In the genomic region with DNA sequence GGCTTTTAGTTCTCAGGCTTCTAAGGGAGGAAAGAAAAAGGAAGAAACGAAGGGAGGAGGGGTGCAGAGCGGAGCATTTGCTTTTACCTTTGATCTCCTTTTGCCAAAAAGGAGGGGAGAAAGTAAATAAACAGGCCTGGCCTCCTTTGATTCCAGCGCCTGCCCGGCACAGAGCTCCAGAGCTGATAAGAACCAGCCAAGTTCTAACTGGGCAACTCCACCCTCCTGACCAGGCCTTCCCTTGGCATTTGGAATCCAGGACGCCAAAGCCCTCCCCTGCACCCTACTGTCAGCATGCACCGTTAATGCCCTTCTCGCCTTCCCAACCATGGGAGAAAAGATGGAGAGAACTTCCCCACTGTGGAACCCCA, we compare ENCODE assay signal across 19 cellular contexts.
DNase-seq lines count a peak whose midpoint lies in the region; ATAC-seq and TF ChIP-seq lines count a peak whose summit lies in the region.
"Had no signal": no experiment of that assay in that cellular context is flagged by ENCODE, and none has a peak within 500 bp of the region (broad histone marks: within the 10 kb centered on the region; RNA-seq: fewer than 3 reads in every experiment).

No MANE protein-coding gene starts in this region.

- in situ Hi-C loops in mammary epithelial cell (cut with MboI; ENCODE audit: low sequenced_read_pairs in 2 of 2), result no loop called here

- H3K27ac ChIP-seq in coronary artery (peak overlapping the region; percentile 84 to 95), right lobe of liver (peak overlapping the region; percentile 43 to 87 (median 82)), stomach (peak overlapping the region; percentile 52 to 84 (median 73)), mammary epithelial cell (ENCODE audit: insufficient read depth, low read depth, low read length) (no peak overlapping the region)
- H3K27ac ChIP-seq: SJSA1 had no signal

- H3K4me3 ChIP-seq in coronary artery, result no peak overlapping the region
- H3K4me3 ChIP-seq in right lobe of liver, result no peak overlapping the region
- no peak overlapping the region for H3K4me3 ChIP-seq in stomach
- H3K4me3 ChIP-seq in mammary epithelial cell (replicated peaks in 1 of 3; ENCODE audit: insufficient read depth in 1 of 3, low read depth in 2 of 3, low read length in 3 of 3), result no peak overlapping the region
- H3K4me3 ChIP-seq: SJSA1 had no signal

- peaks cover 0 to 48% (median 22%) of the 10 kb centered on the region in 4 donors for H3K4me1 ChIP-seq in right lobe of liver
- peaks cover 36 to 73% (median 49%) of the 10 kb centered on the region in 4 donors for H3K4me1 ChIP-seq in stomach
- H3K4me1 ChIP-seq in mammary epithelial cell (ENCODE audit: insufficient read depth, low read length), result peaks cover 5% of the 10 kb centered on the region
- H3K4me1 ChIP-seq: SJSA1 had no signal

- H3K36me3 ChIP-seq in right lobe of liver (no peaks in the 10 kb centered on the region), stomach (no peaks in the 10 kb centered on the region), mammary epithelial cell (ENCODE audit: insufficient read depth, low read length) (no peaks in the 10 kb centered on the region)
- H3K36me3 ChIP-seq: SJSA1 had no signal

- intact Hi-C loops in right lobe of liver (cut with DNase I), result no loop called here
- intact Hi-C loops in stomach (cut with DNase I; ENCODE audit: low total_unique reads), result no loop called here
- intact Hi-C loops in mammary epithelial cell (cut with micrococcal nuclease), result no loop called here

- CTCF ChIA-PET in mammary epithelial cell (lab: Charles Lee; ENCODE audit: low non-redundant PET), result no interaction called here

- no peaks in the 10 kb centered on the region for H4K20me1 ChIP-seq in mammary epithelial cell (ENCODE audit: insufficient read depth, low read length)

- H3K9me3 ChIP-seq in right lobe of liver, result no peaks in the 10 kb centered on the region
- no peaks in the 10 kb centered on the region for H3K9me3 ChIP-seq in stomach
- no peaks in the 10 kb centered on the region for H3K9me3 ChIP-seq in mammary epithelial cell (replicated peaks; ENCODE audit: insufficient read depth, low read length)
- H3K9me3 ChIP-seq: SJSA1 had no signal

- no TSS peak for BruUV-seq in mammary epithelial cell (replicated peaks; lab: Mats Ljungman, UMichigan)

- TF ChIP-seq CTCF in coronary artery (IDR thresholded peaks at IDR 0.05) (no peak), right lobe of liver (IDR thresholded peaks at IDR 0.05) (peak in 1 of 4 donors; percentile 5), stomach (IDR thresholded peaks at IDR 0.05) (no peak), mammary epithelial cell (conservative IDR thresholded peaks at IDR 0.05 in 1 of 2, IDR thresholded peaks at IDR 0.05 in 1 of 2; ENCODE audit: extremely low read depth in 1 of 2, insufficient read depth in 1 of 2, low read depth in 1 of 2, low read length in 2 of 2) (no peak)

- DNase-seq in HT-29 (ENCODE audit: low spot score), result peak; percentile 76
- no peak for DNase-seq in coronary artery (ENCODE audit: low spot score)
- DNase-seq in right lobe of liver, result peak; percentile 73 to 94 (median 90)
- DNase-seq in stomach, result peak; percentile 86
- DNase-seq in mammary epithelial cell, result no peak
- DNase-seq in NCI-H1092 (lab: John Stamatoyannopoulos, UW), result no peak
- DNase-seq in occipital lobe (lab: John Stamatoyannopoulos, UW), result no peak
- DNase-seq: activated CD4-positive, alpha-beta T cell treated with anti-CD3 and anti-CD28 coated beads for 48 hours; activated CD8-positive, alpha-beta memory T cell treated with anti-CD3 and anti-CD28 coated beads, Interleukin-2, amount 50 U/mL, for 4 hours; activated effector memory CD4-positive, alpha-beta T cell treated with anti-CD3 and anti-CD28 coated beads, Interleukin-2, amount 50 U/mL, for 16 hours; amniotic stem cell; head of caudate nucleus; KBM-7; NCI-H2107; nucleus accumbens; stimulated activated CD4-positive, alpha-beta T cell treated with anti-CD3 and anti-CD28 coated beads, Interleukin-2, amount 100 ng/mL, for 24 hours; T1000 had no signal

- no peaks in the 10 kb centered on the region for H3K79me2 ChIP-seq in mammary epithelial cell (ENCODE audit: insufficient read depth, low read length)

- 24% methylated on average over 4 of the region's 7 CpGs for WGBS in right lobe of liver (ENCODE audit: insufficient coverage, low coverage, low lambda C conversion rate, missing lambda C conversion rate)
- WGBS in stomach, 5 donors, result 31 to 53% (median 43%) methylated on average over 7 of the region's 7 CpGs
- WGBS in mammary epithelial cell (ENCODE audit: low coverage, missing lambda C conversion rate), result 90% methylated on average over 7 of the region's 7 CpGs

- TF ChIP-seq POLR2A in right lobe of liver (IDR thresholded peaks at IDR 0.05), result no peak
- no peak for TF ChIP-seq POLR2A in stomach (IDR thresholded peaks at IDR 0.05)

- dilution Hi-C loops in mammary epithelial cell (cut with HindIII; ENCODE audit: low sequenced_read_pairs), result no loop called here

- H3K9ac ChIP-seq in mammary epithelial cell (ENCODE audit: insufficient read depth, low read length), result no peak overlapping the region

- H3K4me2 ChIP-seq in mammary epithelial cell (ENCODE audit: insufficient read depth, low read depth, low read length), result no peak overlapping the region

- TF ChIP-seq EP300 in stomach (IDR thresholded peaks at IDR 0.05), result no peak

- ATAC-seq in right lobe of liver (peak; percentile 83 to 89 (median 86)), HG03097 (IDR thresholded peaks at IDR 0.05; ENCODE audit: low FRiP score, unreplicated experiment) (no peak)

- H2AFZ ChIP-seq in mammary epithelial cell (ENCODE audit: low read depth, low read length), result no peak overlapping the region

- H3K27me3 ChIP-seq in right lobe of liver (no peaks in the 10 kb centered on the region), stomach (no peaks in the 10 kb centered on the region), mammary epithelial cell (ENCODE audit: insufficient read depth, low read length) (no peaks in the 10 kb centered on the region)
- H3K27me3 ChIP-seq: SJSA1 had no signal

Comparison
In these comparisons a context has a peak if more than half of its experiments do, and no peak if none do; other contexts are left out.
1. DNase-seq: peak in HT-29 (single experiment), right lobe of liver (3 of 3) and stomach (single experiment); none in coronary artery (single experiment), mammary epithelial cell (single experiment), NCI-H1092 (single experiment) and occipital lobe (single experiment).